In the genomic region with DNA sequence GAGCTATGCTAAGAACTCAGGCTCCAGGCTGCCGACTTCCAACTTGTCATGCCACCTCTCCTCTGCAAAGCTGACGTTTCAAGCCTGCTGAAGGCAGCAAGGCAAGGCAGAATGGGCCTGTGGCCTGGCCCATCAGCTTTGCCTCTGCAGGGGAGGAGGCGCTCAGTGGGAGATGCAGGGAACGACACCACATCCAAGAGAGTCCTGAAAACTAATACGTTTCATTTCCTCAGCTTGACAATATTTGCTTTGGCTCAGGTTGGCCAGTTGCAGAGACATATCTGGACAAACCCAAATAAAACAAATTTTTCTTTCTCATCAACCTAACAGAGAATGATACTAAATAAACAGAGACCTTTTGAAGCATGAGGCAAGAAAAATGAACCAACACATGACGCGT, we compare ENCODE assay signal across 30 cellular contexts. TPM values are rescaled to one million over a fixed set of nuclear protein-coding genes. Genes with fewer than 3 reads are reported as not detected.
A peak's percentile ranks its signal among the peaks of the same experiment; 100 is the strongest.
DNase-seq lines count a peak whose midpoint lies in the region; ATAC-seq and TF ChIP-seq lines count a peak whose summit lies in the region.
"Had no signal": no experiment of that assay in that cellular context is flagged by ENCODE, and none has a peak within 500 bp of the region (broad histone marks: within the 10 kb centered on the region; RNA-seq: fewer than 3 reads in every experiment).

No MANE protein-coding gene starts in this region.

- H3K27ac ChIP-seq in RWPE1: no peak overlapping the region
- no peak overlapping the region for H3K27ac ChIP-seq in sigmoid colon
- H3K27ac ChIP-seq: epithelial cell of prostate, lower lobe of right lung, psoas muscle, uterus had no signal

- no peak for TF ChIP-seq CTCF in RWPE1 (conservative IDR thresholded peaks at IDR 0.05; ENCODE audit: low read depth)
- TF ChIP-seq CTCF in sigmoid colon (IDR thresholded peaks at IDR 0.05): no peak

- no peak for TF ChIP-seq POLR2A in sigmoid colon (IDR thresholded peaks at IDR 0.05)

- DNase-seq in NCI-H2081 (lab: John Stamatoyannopoulos, UW) (peak; percentile 24 to 68), NCI-H2081 treated with DMSO at 0.1 percent for 48 hours (lab: John Stamatoyannopoulos, UW) (no peak), NCI-H510A treated with DMSO at 0.1 percent for 48 hours (lab: John Stamatoyannopoulos, UW) (peak; percentile 59), astrocyte of the hippocampus (ENCODE audit: low read depth, low spot score) (peak; percentile 13), RWPE1 (ENCODE audit: low spot score) (no peak), left ventricle myocardium superior (no peak), sigmoid colon (no peak)
- DNase-seq: activated CD4-positive, alpha-beta T cell treated with anti-CD3 and anti-CD28 coated beads for 48 hours; activated CD8-positive, alpha-beta memory T cell treated with anti-CD3 and anti-CD28 coated beads for 24 hours; activated gamma-delta T cell; activated naive CD8-positive, alpha-beta T cell treated with anti-CD3 and anti-CD28 coated beads, Interleukin-2, amount 50 U/mL, for 24 hours; BE2C; CD8-positive, alpha-beta memory T cell; DMS79 treated with DMSO at 0.1 percent for 48 hours; effector CD4-positive, alpha-beta T cell; kidney; lower lobe of right lung; MG63; naive thymus-derived CD8-positive, alpha-beta T cell; NCI-H1417; NCI-H2171; nucleus accumbens; psoas muscle; uterus had no signal

- peaks cover 0 to 62% (median 2%) of the 10 kb centered on the region in 4 donors for H3K36me3 ChIP-seq in sigmoid colon
- H3K36me3 ChIP-seq: BE2C, HAP-1, MG63, uterus had no signal

- WGBS in sigmoid colon, 2 donors: 89 to 93% methylated on average over 7 of the region's 7 CpGs

- POLR2A ChIA-PET in RWPE1 (lab: Yijun Ruan, JAX; ENCODE audit: low non-redundant PET): no interaction called here

- ATAC-seq in GM19324 (IDR thresholded peaks at IDR 0.05; ENCODE audit: low FRiP score, unreplicated experiment): no peak
- no peak for ATAC-seq in left ventricle myocardium superior
- ATAC-seq: activated naive CD8-positive, alpha-beta T cell treated with anti-CD3 and anti-CD28 coated beads, Interleukin-2, amount 50 U/mL, for 24 hours; K562; naive thymus-derived CD8-positive, alpha-beta T cell; psoas muscle; Right ventricle myocardium inferior had no signal

- no peaks in the 10 kb centered on the region for H3K27me3 ChIP-seq in sigmoid colon
- H3K27me3 ChIP-seq: BE2C, MG63, uterus had no signal

- no peak for TF ChIP-seq EP300 in sigmoid colon (IDR thresholded peaks at IDR 0.05)

- no peaks in the 10 kb centered on the region for H3K4me1 ChIP-seq in sigmoid colon
- H3K4me1 ChIP-seq: BE2C, HAP-1, lower lobe of right lung, psoas muscle, uterus had no signal

- CTCF ChIA-PET in RWPE1 (lab: Yijun Ruan, JAX): no interaction called here

- intact Hi-C loops in left ventricle myocardium superior (cut with micrococcal nuclease): no loop called here
- intact Hi-C loops in sigmoid colon (cut with DNase I): no loop called here

- no peak overlapping the region for H3K4me3 ChIP-seq in sigmoid colon
- H3K4me3 ChIP-seq: HAP-1, K562, lower lobe of right lung, MG63, psoas muscle, uterus had no signal

- H3K9me3 ChIP-seq in sigmoid colon: no peaks in the 10 kb centered on the region
- H3K9me3 ChIP-seq: BE2C, HAP-1, lower lobe of right lung, MG63, psoas muscle, uterus had no signal

RNA-seq across cellular contexts. Expression of gene BEND5, which starts 35.3 kb away (rescaled TPM):
- total RNA-seq in left ventricle myocardium superior (3.9 TPM), sigmoid colon (10 to 100 TPM; 10.9 to 12.7 (median 11.8) TPM)
- 1 to 10 TPM; 1.6 to 6.2 (median 2.4) TPM for polyA plus RNA-seq in sigmoid colon
- total RNA-seq: K562, OCI-LY7 had no signal
- polyA plus RNA-seq: K562 had no signal

Comparison
In these comparisons a context has a peak if more than half of its experiments do, and no peak if none do; other contexts are left out.
1. DNase-seq: peak in NCI-H2081 (2 of 2), NCI-H510A treated with DMSO at 0.1 percent for 48 hours (single experiment) and astrocyte of the hippocampus (single experiment); none in NCI-H2081 treated with DMSO at 0.1 percent for 48 hours (single experiment), RWPE1 (single experiment), left ventricle myocardium superior (single experiment) and sigmoid colon (single experiment).